Comparison of ENCODE assay signal across 11 cellular contexts in the genomic region with DNA sequence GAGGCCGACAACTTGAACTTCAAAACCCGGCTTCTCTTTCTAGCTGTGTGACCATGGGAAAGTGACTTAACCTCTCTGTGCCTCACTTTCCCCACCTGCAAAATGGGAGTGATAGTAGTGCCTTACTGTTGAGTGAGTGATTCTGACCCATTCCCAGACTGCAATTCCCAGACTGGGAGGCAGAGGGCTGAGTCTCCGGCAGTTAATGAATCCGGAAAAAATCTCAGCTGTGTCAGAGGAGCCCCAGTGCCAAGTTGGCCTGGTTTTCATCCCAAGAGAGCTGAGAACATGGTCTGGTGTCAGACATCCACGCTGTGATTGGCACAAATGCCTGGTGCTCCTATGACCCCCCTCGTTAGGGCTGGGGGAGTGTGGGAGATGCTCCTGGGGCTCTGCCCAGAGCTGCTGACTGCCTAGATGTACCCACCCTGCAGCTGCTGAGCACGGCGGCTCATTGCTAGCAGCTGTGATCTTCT. TPM values are rescaled to one million over a fixed set of nuclear protein-coding genes. Genes with fewer than 3 reads are reported as not detected.
DNase-seq lines count a peak whose midpoint lies in the region; ATAC-seq, FAIRE-seq and TF ChIP-seq lines count a peak whose summit lies in the region.
"Had no signal": no experiment of that assay in that cellular context is flagged by ENCODE, and none has a peak within 500 bp of the region (broad histone marks: within the 10 kb centered on the region; RNA-seq: fewer than 3 reads in every experiment).

No MANE protein-coding gene starts in this region.

- no peak overlapping the region for H3K14ac ChIP-seq in H1 (ENCODE audit: insufficient read length)

- no peak overlapping the region for H2AK5ac ChIP-seq in H1 (ENCODE audit: low read depth, low read length)

- no peak for ATAC-seq in lung (ENCODE audit: insufficient read depth, low FRiP score)
- no peak for ATAC-seq in GM18858 (IDR thresholded peaks at IDR 0.05; ENCODE audit: unreplicated experiment)
- ATAC-seq in esophagus mucosa = no peak

- H3K23ac ChIP-seq in H1 (ENCODE audit: insufficient read length) = no peak overlapping the region

- no peak overlapping the region for H2AFZ ChIP-seq in H1 (ENCODE audit: low read length)

- no peak overlapping the region for H2BK20ac ChIP-seq in H1 (ENCODE audit: low read length)

- no peak overlapping the region for H2BK15ac ChIP-seq in H1 (ENCODE audit: low read length)

- CTCF ChIA-PET in AG04450 (lab: Charles Lee) = interaction anchor here (0.6 to 1.6 kb wide), 6 partner anchors 10 to 27 kb away, joined by 3 to 6 read pairs (median 4); no protein-coding TSS in a partner anchor
- CTCF ChIA-PET in H1 (lab: Charles Lee; ENCODE audit: partially characterized antibody) = interaction anchor here (0.8 to 4.4 kb wide), 13 partner anchors 9 to 142 kb away, joined by 3 to 25 read pairs (median 5); no protein-coding TSS in a partner anchor
- CTCF ChIA-PET in CD8-positive, alpha-beta memory T cell (lab: Charles Lee) = no interaction called here

- H3K27ac ChIP-seq in AG04450 (ENCODE audit: low read depth, low read length) (no peak overlapping the region), H1 (ENCODE audit: low read depth, low read length) (no peak overlapping the region), lung (ENCODE audit: low read depth in 1 of 2, low read length in 1 of 2) (no peak overlapping the region)
- no peak overlapping the region for H3K27ac ChIP-seq in CD8-positive, alpha-beta memory T cell (ENCODE audit: low read depth, low read length)
- H3K27ac ChIP-seq: spleen had no signal

- H2BK12ac ChIP-seq in H1 (ENCODE audit: low read depth, low read length) = no peak overlapping the region

- DNase-seq in AG04450 (ENCODE audit: low read depth, low spot score) (no peak), NCI-H1694 (lab: John Stamatoyannopoulos, UW) (peak; percentile 92), H1 (ENCODE audit: low read depth in 1 of 2, low spot score in 2 of 2) (no peak), lung (ENCODE audit: low spot score) (peak; percentile 32), SKM-1 (lab: John Stamatoyannopoulos, UW; ENCODE audit: unreplicated experiment) (no peak)
- no peak for DNase-seq in CD8-positive, alpha-beta memory T cell
- DNase-seq: activated effector memory CD4-positive, alpha-beta T cell treated with Interleukin-2 at 50 U/mL for 16 hours; CD4-positive, alpha-beta memory T cell; spleen had no signal

- H3K36me3 Mint-ChIP-seq in CD8-positive, alpha-beta memory T cell = no peaks in the 10 kb centered on the region
- H3K36me3 Mint-ChIP-seq: CD4-positive, alpha-beta memory T cell had no signal

- no peaks in the 10 kb centered on the region for H3K9me3 Mint-ChIP-seq in CD8-positive, alpha-beta memory T cell
- H3K9me3 Mint-ChIP-seq: CD4-positive, alpha-beta memory T cell had no signal

- TF ChIP-seq RAD21 in H1 (IDR thresholded peaks at IDR 0.05 in 1 of 2, conservative IDR thresholded peaks at IDR 0.05 in 1 of 2; ENCODE audit: low read depth in 2 of 2, low read length in 2 of 2) = peak in 1 of 2 experiments; percentile 36; a peak in 1 of 4 replicates

- H3K36me3 ChIP-seq in H1 (ENCODE audit: control insufficient read depth in 2 of 4, insufficient read depth in 4 of 4, low read length in 3 of 4) = no peaks in the 10 kb centered on the region
- no peaks in the 10 kb centered on the region for H3K36me3 ChIP-seq in lung (ENCODE audit: control insufficient read depth in 2 of 2, insufficient read depth in 2 of 2, low read length in 2 of 2)
- H3K36me3 ChIP-seq in CD8-positive, alpha-beta memory T cell (ENCODE audit: insufficient read depth, low read length) = no peaks in the 10 kb centered on the region
- H3K36me3 ChIP-seq: spleen had no signal

- TF ChIP-seq POLR2A in H1 (IDR thresholded peaks at IDR 0.05; ENCODE audit: control extremely low read depth in 1 of 2, low read depth in 2 of 2, low read length in 2 of 2) = no peak

- peaks cover 9 to 29% of the 10 kb centered on the region in 2 donors for H3K27me3 Mint-ChIP-seq in CD8-positive, alpha-beta memory T cell

- no peak overlapping the region for H4K5ac ChIP-seq in H1 (ENCODE audit: insufficient read length, low read depth, low read length)

- no peak for TF ChIP-seq EP300 in H1 (IDR thresholded peaks at IDR 0.05; ENCODE audit: borderline replicate concordance in 1 of 2, low read depth in 2 of 2, low read length in 2 of 2)

- H3K4me1 Mint-ChIP-seq in CD8-positive, alpha-beta memory T cell = no peaks in the 10 kb centered on the region

- H3K79me2 ChIP-seq in H1 (ENCODE audit: control insufficient read depth in 1 of 2, insufficient read depth in 2 of 2, low read length in 2 of 2) = no peaks in the 10 kb centered on the region; a peak in 1 of 4 replicates

- H3K4ac ChIP-seq in H1 (replicated peaks; ENCODE audit: insufficient read length, low read depth, low read length) = no peak overlapping the region

- no peaks in the 10 kb centered on the region for H3K23me2 ChIP-seq in H1 (ENCODE audit: low read depth, low read length)

- no peak overlapping the region for H3K4me3 ChIP-seq in AG04450 (ENCODE audit: low read depth, low read length)
- no peak overlapping the region for H3K4me3 ChIP-seq in H1 (ENCODE audit: extremely low read depth in 1 of 4, insufficient read depth in 2 of 4, low read depth in 3 of 4, low read length in 4 of 4)
- H3K4me3 ChIP-seq in lung = no peak overlapping the region
- no peak overlapping the region for H3K4me3 ChIP-seq in CD8-positive, alpha-beta memory T cell (ENCODE audit: low read length)
- H3K4me3 ChIP-seq: spleen had no signal

- H3K56ac ChIP-seq in H1 (replicated peaks; ENCODE audit: insufficient read length, low read depth, low read length) = no peak overlapping the region

- H3K9ac ChIP-seq in H1 (replicated peaks in 1 of 4; ENCODE audit: extremely low read depth in 1 of 4, low read depth in 3 of 4, low read length in 3 of 4) = no peak overlapping the region

- H4K91ac ChIP-seq in H1 (replicated peaks; ENCODE audit: insufficient read length, low read length) = no peak overlapping the region

- no peak overlapping the region for H2BK120ac ChIP-seq in H1 (replicated peaks; ENCODE audit: low read depth, low read length)

- peak overlapping the region in 1 of 8 donors; percentile 26 for H3K27ac Mint-ChIP-seq in CD8-positive, alpha-beta memory T cell

- H3K9me3 ChIP-seq in AG04450 (ENCODE audit: control insufficient read depth, insufficient read depth, low read length) (no peaks in the 10 kb centered on the region), H1 (ENCODE audit: insufficient read depth in 2 of 2, low read depth in 1 of 2, low read length in 1 of 2) (no peaks in the 10 kb centered on the region), lung (ENCODE audit: control insufficient read depth in 2 of 2, insufficient read depth in 1 of 2, low read length in 1 of 2) (peaks cover 0 to 3% of the 10 kb centered on the region in 2 donors)
- H3K9me3 ChIP-seq in CD8-positive, alpha-beta memory T cell (ENCODE audit: low read length) = no peaks in the 10 kb centered on the region
- H3K9me3 ChIP-seq: spleen had no signal

- H2BK5ac ChIP-seq in H1 (ENCODE audit: low read depth, low read length) = no peak overlapping the region

- H3K27me3 ChIP-seq in AG04450 (ENCODE audit: control insufficient read depth, insufficient read depth, low read length) (peaks cover 3% of the 10 kb centered on the region), H1 (replicated peaks in 1 of 4; ENCODE audit: control insufficient read depth in 3 of 4, extremely low read depth in 1 of 4, insufficient read depth in 3 of 4, low read length in 3 of 4) (no peaks in the 10 kb centered on the region), lung (ENCODE audit: control insufficient read depth, insufficient read depth) (no peaks in the 10 kb centered on the region)
- no peaks in the 10 kb centered on the region for H3K27me3 ChIP-seq in CD8-positive, alpha-beta memory T cell (ENCODE audit: insufficient read depth, low read length, poor library complexity, severe bottlenecking)

- no peak for FAIRE-seq in H1 (lab: Jason Lieb, UNC)

- peak; percentile 63 for TF ChIP-seq CTCF in AG04450 (IDR thresholded peaks at IDR 0.05; ENCODE audit: low read depth, low read length)
- peak; percentile 29 to 54 (median 33); a peak in 3 of 4 replicates for TF ChIP-seq CTCF in H1 (IDR thresholded peaks at IDR 0.05; ENCODE audit: control extremely low read depth in 1 of 3, insufficient read depth in 1 of 3, low read depth in 1 of 3, low read length in 3 of 3)
- no peak for TF ChIP-seq CTCF in lung (IDR thresholded peaks at IDR 0.05; ENCODE audit: control extremely low read depth, extremely low read depth)

- WGBS in H1 (ENCODE audit: extremely low coverage in 1 of 2, insufficient coverage in 1 of 2, insufficient read length in 1 of 2, insufficient replicate concordance in 2 of 2, low coverage in 1 of 2, low lambda C conversion rate in 2 of 2, missing lambda C conversion rate in 1 of 2), 2 experiments = 74% methylated on average over 8 of the region's 8 CpGs; no CpG with 5 or more reads in 1 of the 2 experiments
- WGBS in lung, 2 donors = 59 to 66% methylated on average over 8 of the region's 8 CpGs

- H3K79me1 ChIP-seq in H1 (ENCODE audit: low read depth, low read length) = peaks cover 4% of the 10 kb centered on the region

- no peak overlapping the region; the same call in 1 of the 2 replicates for H4K8ac ChIP-seq in H1 (ENCODE audit: extremely low read depth, insufficient read depth, low read length)

- H3K4me3 Mint-ChIP-seq in CD8-positive, alpha-beta memory T cell = no peak overlapping the region
- H3K4me3 Mint-ChIP-seq: CD4-positive, alpha-beta memory T cell had no signal

- no peak overlapping the region for H3K4me2 ChIP-seq in H1 (ENCODE audit: insufficient read depth in 1 of 2, low read depth in 2 of 2, low read length in 2 of 2)

- POLR2A ChIA-PET in AG04450 (lab: Yijun Ruan, JAX) = no interaction called here
- POLR2A ChIA-PET in H1 (lab: Charles Lee; ENCODE audit: partially characterized antibody) = interaction anchor here (0.6 to 2.2 kb wide), 5 partner anchors 11 to 215 kb away, joined by 3 to 12 read pairs (median 9); no protein-coding TSS in a partner anchor
- POLR2A ChIA-PET in CD8-positive, alpha-beta memory T cell (lab: Charles Lee) = no interaction called here

- peaks cover 3 to 10% of the 10 kb centered on the region in 2 experiments for H4K20me1 ChIP-seq in H1 (replicated peaks in 1 of 2; ENCODE audit: control insufficient read depth in 1 of 2, insufficient read depth in 2 of 2, low read length in 2 of 2)

- no peak overlapping the region for H3K18ac ChIP-seq in H1 (ENCODE audit: extremely low read depth, low read length)

- peaks cover 0 to 8% (median 0%) of the 10 kb centered on the region in 4 experiments; a peak in 4 of 7 replicates for H3K4me1 ChIP-seq in H1 (replicated peaks in 1 of 4; ENCODE audit: control insufficient read depth in 3 of 4, insufficient read depth in 4 of 4, low read length in 3 of 4)
- H3K4me1 ChIP-seq in lung (ENCODE audit: control insufficient read depth in 2 of 2, insufficient read depth in 2 of 2, low read length in 2 of 2) = no peaks in the 10 kb centered on the region
- no peaks in the 10 kb centered on the region for H3K4me1 ChIP-seq in CD8-positive, alpha-beta memory T cell (ENCODE audit: insufficient read depth, low read length)
- H3K4me1 ChIP-seq: spleen had no signal

RNA-seq across cellular contexts. Expression of a gene that starts 50.0 kb away (rescaled TPM):
- polyA plus RNA-seq in AG04450 (2011; rRNA removed) = 33.6 and 42.7 TPM in 2 replicates
- polyA minus RNA-seq in AG04450 (2011; rRNA and poly(A)+ RNA removed) = 13.5 and 19.1 TPM in 2 replicates
- total RNA-seq in H1 (2021; fragmentation: NEBNext Ultra II Directional; extraction: Animal tissue kit (Norgen Biotek cat#: 25700)) = 78.3 and 88.0 TPM in 2 replicates
- 90.8 and 124 TPM in 2 replicates for polyA plus RNA-seq in H1 (2011; rRNA removed)
- 145 TPM for polyA plus RNA-seq in H1 (2011; cell fraction: cytosol; rRNA removed)
- polyA plus RNA-seq in H1 (2011; cell fraction: nucleus; rRNA removed) = 106 TPM
- polyA plus RNA-seq in H1 (2012, experiment 1 of 2) = 53.3 to 94.4 TPM (median 91.8 TPM) in 4 replicates
- polyA plus RNA-seq in H1 (2012, experiment 2 of 2) = 98.1 TPM
- polyA plus RNA-seq in H1 (2013, experiment 1 of 2) = 64.9 TPM
- polyA plus RNA-seq in H1 (2013, experiment 2 of 2) = 61.6 TPM
- 16.1 and 18.6 TPM in 2 replicates for polyA minus RNA-seq in H1 (2011; rRNA and poly(A)+ RNA removed)
- 40.0 TPM for polyA minus RNA-seq in H1 (2011; cell fraction: cytosol; rRNA and poly(A)+ RNA removed)
- 29.8 TPM for polyA minus RNA-seq in H1 (2011; cell fraction: nucleus; rRNA and poly(A)+ RNA removed)
- 10 to 100 TPM; 77.4 to 81.1 TPM for total RNA-seq in lung
- 100 to 1,000 TPM in 1 of 2 donors, 10 to 100 TPM in 1; 69.8 to 108 TPM for polyA plus RNA-seq in lung
- total RNA-seq in esophagus mucosa = 54.4 TPM
- total RNA-seq in CD8-positive, alpha-beta memory T cell = 100 to 1,000 TPM; 103 to 110 TPM
- polyA plus RNA-seq in CD8-positive, alpha-beta memory T cell = 112 TPM

RNA-seq across cellular contexts. Expression of a gene that starts 51.2 kb away (rescaled TPM):
- polyA plus RNA-seq in AG04450 (2011; rRNA removed) (4.8 and 6.8 TPM in 2 replicates), H1 (2011; rRNA removed) (151 and 238 TPM in 2 replicates), lung (10 to 100 TPM in 1 of 2 donors, 1 to 10 TPM in 1; 2.2 to 14.3 TPM)
- polyA minus RNA-seq in AG04450 (2011; rRNA and poly(A)+ RNA removed) = 3.8 and 5.3 TPM in 2 replicates
- total RNA-seq in H1 (2021; fragmentation: NEBNext Ultra II Directional; extraction: Animal tissue kit (Norgen Biotek cat#: 25700)) = 68.2 and 72.0 TPM in 2 replicates
- polyA plus RNA-seq in H1 (2011; cell fraction: cytosol; rRNA removed) = 133 TPM
- polyA plus RNA-seq in H1 (2011; cell fraction: nucleus; rRNA removed) = 130 TPM
- polyA plus RNA-seq in H1 (2012, experiment 1 of 2) = 45.7 to 81.7 TPM (median 69.5 TPM) in 4 replicates
- 69.6 TPM for polyA plus RNA-seq in H1 (2012, experiment 2 of 2)
- 86.9 TPM for polyA plus RNA-seq in H1 (2013, experiment 1 of 2)
- 91.1 TPM for polyA plus RNA-seq in H1 (2013, experiment 2 of 2)
- 61.1 and 62.1 TPM in 2 replicates for polyA minus RNA-seq in H1 (2011; rRNA and poly(A)+ RNA removed)
- polyA minus RNA-seq in H1 (2011; cell fraction: cytosol; rRNA and poly(A)+ RNA removed) = 74.7 TPM
- polyA minus RNA-seq in H1 (2011; cell fraction: nucleus; rRNA and poly(A)+ RNA removed) = 48.8 TPM
- total RNA-seq in lung (10 to 100 TPM in 1 of 2 donors, 1 to 10 TPM in 1; 5.8 to 11.9 TPM), esophagus mucosa (5.1 TPM)
- under 1 TPM; 0.40 to 0.90 TPM for total RNA-seq in CD8-positive, alpha-beta memory T cell
- 4.6 TPM for polyA plus RNA-seq in CD8-positive, alpha-beta memory T cell

RNA-seq across cellular contexts. Expression of a gene that starts 57.4 kb away (rescaled TPM):
- 591 and 734 TPM in 2 replicates for polyA plus RNA-seq in AG04450 (2011; rRNA removed)
- polyA minus RNA-seq in AG04450 (2011; rRNA and poly(A)+ RNA removed) = 75.3 and 86.5 TPM in 2 replicates
- 384 and 416 TPM in 2 replicates for total RNA-seq in H1 (2021; fragmentation: NEBNext Ultra II Directional; extraction: Animal tissue kit (Norgen Biotek cat#: 25700))
- 1,137 and 1,209 TPM in 2 replicates for polyA plus RNA-seq in H1 (2011; rRNA removed)
- polyA plus RNA-seq in H1 (2011; cell fraction: cytosol; rRNA removed) = 1,381 TPM
- polyA plus RNA-seq in H1 (2011; cell fraction: nucleus; rRNA removed) = 379 TPM
- 570 to 950 TPM (median 731 TPM) in 4 replicates for polyA plus RNA-seq in H1 (2012, experiment 1 of 2)
- polyA plus RNA-seq in H1 (2012, experiment 2 of 2) = 3,120 TPM
- polyA plus RNA-seq in H1 (2013, experiment 1 of 2) = 427 TPM
- 439 TPM for polyA plus RNA-seq in H1 (2013, experiment 2 of 2)
- 103 and 118 TPM in 2 replicates for polyA minus RNA-seq in H1 (2011; rRNA and poly(A)+ RNA removed)
- 80.6 TPM for polyA minus RNA-seq in H1 (2011; cell fraction: cytosol; rRNA and poly(A)+ RNA removed)
- polyA minus RNA-seq in H1 (2011; cell fraction: nucleus; rRNA and poly(A)+ RNA removed) = 77.9 TPM
- total RNA-seq in lung = 100 to 1,000 TPM; 102 to 262 TPM
- polyA plus RNA-seq in lung = 1,000 to 10,000 TPM in 1 of 2 donors, 100 to 1,000 TPM in 1; 611 to 1,378 TPM
- 297 TPM for total RNA-seq in esophagus mucosa
- 100 to 1,000 TPM; 326 to 340 TPM for total RNA-seq in CD8-positive, alpha-beta memory T cell
- 789 TPM for polyA plus RNA-seq in CD8-positive, alpha-beta memory T cell

Comparison
In these comparisons a context has a peak if more than half of its experiments do, and no peak if none do; other contexts are left out.
1. DNase-seq: peak in NCI-H1694 (single experiment) and lung (single experiment); none in AG04450 (single experiment), H1 (0 of 2), SKM-1 (single experiment) and CD8-positive, alpha-beta memory T cell (0 of 5).